8 cellular contexts compared by ENCODE assay signal in the genomic region with DNA sequence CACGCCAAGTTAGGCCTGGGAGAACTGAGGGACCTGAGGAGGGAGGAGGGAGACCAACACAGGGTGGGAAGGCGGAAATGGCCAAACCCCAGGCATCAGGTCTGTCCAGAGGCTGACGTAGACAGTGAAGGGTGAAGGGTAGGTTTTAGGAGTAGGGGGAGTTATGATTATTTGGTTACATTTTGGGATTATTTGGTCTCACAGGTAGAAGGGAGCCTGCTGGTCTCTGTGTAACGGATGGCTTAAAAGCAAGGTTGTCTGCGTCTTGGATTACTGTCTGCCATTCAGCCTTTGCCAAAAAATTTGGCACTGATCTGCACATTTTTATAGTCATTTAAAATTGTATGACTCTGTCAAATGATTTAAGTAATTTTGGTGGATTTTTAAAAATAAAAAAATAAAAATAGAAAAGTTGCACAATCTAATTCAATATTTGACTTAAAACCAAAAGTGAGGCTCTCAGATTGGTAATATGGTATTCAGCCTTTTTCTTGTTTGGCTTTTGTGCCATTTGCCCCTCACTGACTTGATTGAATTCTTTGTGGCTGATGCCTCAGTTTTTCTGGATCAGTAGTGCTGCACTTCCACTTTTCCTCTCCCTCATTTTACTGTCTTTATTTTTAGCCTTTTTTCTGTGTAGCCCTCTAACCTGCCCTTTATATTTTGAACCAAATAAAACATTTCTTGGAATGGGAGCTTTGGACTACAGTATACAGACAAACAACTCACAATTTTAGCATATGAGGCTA.
DNase-seq lines count a peak whose midpoint lies in the region; ATAC-seq and TF ChIP-seq lines count a peak whose summit lies in the region.

No MANE protein-coding gene starts in this region.

- peaks cover 39% of the 10 kb centered on the region for H3K4me1 Mint-ChIP-seq in nephron progenitor cell

- H3K4me3 Mint-ChIP-seq in nephron progenitor cell, result peak overlapping the region; percentile 95

- peaks cover 4% of the 10 kb centered on the region for H3K27me3 Mint-ChIP-seq in nephron progenitor cell (ENCODE audit: low read depth, poor library complexity)

- no peak for DNase-seq in activated CD4-positive, CD25-positive, alpha-beta regulatory T cell treated with anti-CD3 and anti-CD28 coated beads, Interleukin-2, amount 50 U/mL, for 72 hours
- DNase-seq in RPMI8226 (peak; percentile 58), epithelial cell of prostate (ENCODE audit: low read depth, low spot score) (no peak), nephron progenitor cell (no peak), hepatic stellate cell (ENCODE audit: low spot score) (no peak)

- TF ChIP-seq CTCF in nephron progenitor cell (IDR thresholded peaks at IDR 0.05), result no peak

- H3K27ac ChIP-seq in epithelial cell of prostate, result peak overlapping the region; percentile 88

- H3K36me3 Mint-ChIP-seq in nephron progenitor cell (ENCODE audit: low read depth), result peaks cover 27% of the 10 kb centered on the region

- no peaks in the 10 kb centered on the region for H3K9me3 Mint-ChIP-seq in nephron progenitor cell

- peak; percentile 16 to 20 for ATAC-seq in activated CD4-positive, CD25-positive, alpha-beta regulatory T cell treated with anti-CD3 and anti-CD28 coated beads, Interleukin-2, amount 50 U/mL, for 24 hours
- ATAC-seq in HG02885 (IDR thresholded peaks at IDR 0.05; ENCODE audit: poor library complexity, unreplicated experiment), result peak; percentile 52
- ATAC-seq in GM18870 (IDR thresholded peaks at IDR 0.05; ENCODE audit: unreplicated experiment), result no peak

- peak overlapping the region; percentile 84 for H3K27ac Mint-ChIP-seq in nephron progenitor cell
